In the genomic region with DNA sequence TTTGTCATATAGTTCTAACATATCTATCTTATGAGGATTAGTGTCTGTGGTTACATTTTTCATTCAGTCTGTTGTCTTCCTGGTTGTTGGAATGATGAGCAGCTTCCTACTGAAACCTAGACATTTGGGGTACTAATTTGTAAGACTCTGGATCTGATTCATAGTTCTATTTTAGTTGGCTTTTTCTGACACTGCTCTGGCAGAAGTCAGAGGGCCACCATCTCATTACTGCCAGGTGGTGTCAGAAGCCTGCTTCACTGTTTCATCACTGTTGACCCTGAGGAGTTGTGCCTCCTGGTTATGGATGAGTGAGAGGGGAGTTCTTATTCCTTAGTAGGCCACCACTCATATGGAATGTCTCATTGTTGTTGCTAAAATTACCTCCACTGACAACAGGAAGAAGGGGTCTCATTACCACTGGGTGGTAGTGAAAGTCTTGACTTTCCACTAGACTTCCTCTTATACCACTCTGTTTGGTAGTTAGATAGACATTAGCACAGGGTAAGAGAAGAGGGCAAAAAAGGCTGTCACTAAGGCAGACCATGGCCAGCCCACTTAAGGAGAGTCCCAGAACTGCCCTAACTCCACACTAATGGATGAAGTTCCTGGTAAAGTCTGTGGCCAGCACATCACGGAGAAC, we compare ENCODE assay signal across 15 cellular contexts.
DNase-seq lines count a peak whose midpoint lies in the region; ATAC-seq and TF ChIP-seq lines count a peak whose summit lies in the region.
"Had no signal": no experiment of that assay in that cellular context is flagged by ENCODE, and none has a peak within 500 bp of the region (broad histone marks: within the 10 kb centered on the region; RNA-seq: fewer than 3 reads in every experiment).

No MANE protein-coding gene starts in this region.

- no peaks in the 10 kb centered on the region for H3K36me3 ChIP-seq in CD8-positive, alpha-beta T cell (ENCODE audit: insufficient read depth, low read length)
- H3K36me3 ChIP-seq in Caco-2 (ENCODE audit: control insufficient read depth, insufficient read depth, low read length) = no peaks in the 10 kb centered on the region
- H3K36me3 ChIP-seq: Peyer's patch, vagina had no signal

- H3K27ac ChIP-seq in CD8-positive, alpha-beta T cell (ENCODE audit: low read depth, low read length) = no peak overlapping the region
- H3K27ac ChIP-seq: Peyer's patch, vagina had no signal

- POLR2A ChIA-PET in CD8-positive, alpha-beta T cell (lab: Charles Lee) = no interaction called here
- POLR2A ChIA-PET in Caco-2 (lab: Charles Lee) = no interaction called here

- no TSS peak for BruUV-seq in Caco-2 (replicated peaks; lab: Mats Ljungman, UMichigan)

- H3K9me3 Mint-ChIP-seq in CD8-positive, alpha-beta T cell = peaks cover 18% of the 10 kb centered on the region
- no peaks in the 10 kb centered on the region for H3K9me3 Mint-ChIP-seq in Caco-2 (ENCODE audit: unreplicated experiment)

- H3K4me3 ChIP-seq in CD8-positive, alpha-beta T cell (ENCODE audit: low read depth, low read length) = no peak overlapping the region
- no peak overlapping the region for H3K4me3 ChIP-seq in Caco-2 (ENCODE audit: low read depth, low read length)
- H3K4me3 ChIP-seq: Peyer's patch, vagina had no signal

- ATAC-seq in GM19043 (IDR thresholded peaks at IDR 0.05; ENCODE audit: low read depth, unreplicated experiment) = peak; percentile 42
- peak; percentile 63 for ATAC-seq in GM21825 (IDR thresholded peaks at IDR 0.05; ENCODE audit: unreplicated experiment)
- ATAC-seq in HG03135 (IDR thresholded peaks at IDR 0.05; ENCODE audit: unreplicated experiment) = peak; percentile 51
- no peak for ATAC-seq in CD8-positive, alpha-beta T cell
- ATAC-seq: left colon had no signal

- CTCF ChIA-PET in CD8-positive, alpha-beta T cell (lab: Charles Lee) = no interaction called here
- CTCF ChIA-PET in Caco-2 (lab: Charles Lee) = no interaction called here

- no peaks in the 10 kb centered on the region for H3K27me3 Mint-ChIP-seq in CD8-positive, alpha-beta T cell (ENCODE audit: low read depth)
- no peaks in the 10 kb centered on the region for H3K27me3 Mint-ChIP-seq in Caco-2 (ENCODE audit: insufficient read depth, unreplicated experiment)

- H3K27me3 ChIP-seq in CD8-positive, alpha-beta T cell (ENCODE audit: insufficient read depth, low read length) = no peaks in the 10 kb centered on the region
- H3K27me3 ChIP-seq in Caco-2 (replicated peaks; ENCODE audit: control insufficient read depth, insufficient read depth, low read length) = no peaks in the 10 kb centered on the region
- H3K27me3 ChIP-seq: Peyer's patch, vagina had no signal

- H3K4me3 Mint-ChIP-seq in CD8-positive, alpha-beta T cell = no peak overlapping the region
- no peak overlapping the region for H3K4me3 Mint-ChIP-seq in Caco-2 (ENCODE audit: unreplicated experiment)
- H3K4me3 Mint-ChIP-seq: nephron had no signal

- TF ChIP-seq CTCF in CD8-positive, alpha-beta T cell (IDR thresholded peaks at IDR 0.05) = no peak
- TF ChIP-seq CTCF in Caco-2 (IDR thresholded peaks at IDR 0.05; ENCODE audit: insufficient read depth in 1 of 2, low read depth in 1 of 2, low read length in 1 of 2, severe bottlenecking in 1 of 2, unreplicated experiment in 1 of 2) = no peak

- no peaks in the 10 kb centered on the region for H3K36me3 Mint-ChIP-seq in CD8-positive, alpha-beta T cell
- no peaks in the 10 kb centered on the region for H3K36me3 Mint-ChIP-seq in Caco-2 (ENCODE audit: insufficient read depth, unreplicated experiment)

- H3K27ac Mint-ChIP-seq in CD8-positive, alpha-beta T cell = no peak overlapping the region
- no peak overlapping the region for H3K27ac Mint-ChIP-seq in Caco-2 (ENCODE audit: unreplicated experiment)
- H3K27ac Mint-ChIP-seq: nephron had no signal

- H3K9me3 ChIP-seq in CD8-positive, alpha-beta T cell (ENCODE audit: low read length) = no peaks in the 10 kb centered on the region
- no peaks in the 10 kb centered on the region for H3K9me3 ChIP-seq in Caco-2
- H3K9me3 ChIP-seq: Peyer's patch, vagina had no signal

- H3K4me1 Mint-ChIP-seq in CD8-positive, alpha-beta T cell (ENCODE audit: low read depth) = no peaks in the 10 kb centered on the region
- no peaks in the 10 kb centered on the region for H3K4me1 Mint-ChIP-seq in Caco-2 (ENCODE audit: low read depth, unreplicated experiment)
- H3K4me1 Mint-ChIP-seq: nephron had no signal

- H3K4me1 ChIP-seq in CD8-positive, alpha-beta T cell (ENCODE audit: insufficient read depth, low read length) = no peaks in the 10 kb centered on the region
- no peaks in the 10 kb centered on the region for H3K4me1 ChIP-seq in Caco-2
- H3K4me1 ChIP-seq: Peyer's patch, vagina had no signal

- intact Hi-C loops in CD8-positive, alpha-beta T cell (cut with DNase I, micrococcal nuclease) = no loop called here
- intact Hi-C loops in Caco-2 (cut with micrococcal nuclease; ENCODE audit: unreplicated experiment) = no loop called here

- no peak for DNase-seq in CD8-positive, alpha-beta T cell
- DNase-seq in SW 1271 (lab: John Stamatoyannopoulos, UW) (no peak), medulla oblongata (ENCODE audit: extremely low spot score) (no peak), Caco-2 (no peak)
- DNase-seq: aorta; DMS 273 treated with DMSO at 0.1 percent for 48 hours; effector CD8-positive, alpha-beta T cell; left colon; NCI-H2107; Peyer's patch had no signal
